In genomic region chr11:68076371-68077042, GRCh38 we compare ENCODE assay signal across 1 cellular context.
TF ChIP-seq lines count a peak whose summit lies in the region.

No MANE protein-coding gene starts in this region.

TF ChIP-seq in HepG2, 621 proteins besides CTCF, POLR2A, EP300 and RAD21 (continued from another document and continues in another):
- TF ChIP-seq, protein P1, sequence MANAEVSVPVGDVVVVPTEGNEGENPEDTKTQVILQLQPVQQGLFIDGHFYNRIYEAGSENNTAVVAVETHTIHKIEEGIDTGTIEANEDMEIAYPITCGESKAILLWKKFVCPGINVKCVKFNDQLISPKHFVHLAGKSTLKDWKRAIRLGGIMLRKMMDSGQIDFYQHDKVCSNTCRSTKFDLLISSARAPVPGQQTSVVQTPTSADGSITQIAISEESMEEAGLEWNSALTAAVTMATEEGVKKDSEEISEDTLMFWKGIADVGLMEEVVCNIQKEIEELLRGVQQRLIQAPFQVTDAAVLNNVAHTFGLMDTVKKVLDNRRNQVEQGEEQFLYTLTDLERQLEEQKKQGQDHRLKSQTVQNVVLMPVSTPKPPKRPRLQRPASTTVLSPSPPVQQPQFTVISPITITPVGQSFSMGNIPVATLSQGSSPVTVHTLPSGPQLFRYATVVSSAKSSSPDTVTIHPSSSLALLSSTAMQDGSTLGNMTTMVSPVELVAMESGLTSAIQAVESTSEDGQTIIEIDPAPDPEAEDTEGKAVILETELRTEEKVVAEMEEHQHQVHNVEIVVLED (CRISPR knock-in tag; IDR thresholded peaks at IDR 0.05; ENCODE audit: borderline replicate concordance): no peak
- TF ChIP-seq MAZ (IDR thresholded peaks at IDR 0.05; ENCODE audit: borderline replicate concordance, low read depth, low read length): no peak
- TF ChIP-seq MAZ (CRISPR knock-in tag; IDR thresholded peaks at IDR 0.05; ENCODE audit: low read depth): no peak
- TF ChIP-seq GATAD1 (CRISPR knock-in tag; IDR thresholded peaks at IDR 0.05): no peak
- no peak for TF ChIP-seq ZSCAN30 (CRISPR knock-in tag; IDR thresholded peaks at IDR 0.05)
- TF ChIP-seq ARID3A (IDR thresholded peaks at IDR 0.05; ENCODE audit: low read depth, low read length): no peak
- no peak for TF ChIP-seq PLRG1 (conservative IDR thresholded peaks at IDR 0.05)
- TF ChIP-seq REL (CRISPR knock-in tag; conservative IDR thresholded peaks at IDR 0.05): no peak
- TF ChIP-seq CEBPG (CRISPR knock-in tag; IDR thresholded peaks at IDR 0.05): peak; percentile 49
- no peak for TF ChIP-seq MLLT10 (CRISPR knock-in tag; IDR thresholded peaks at IDR 0.05)
- TF ChIP-seq CBX1 (IDR thresholded peaks at IDR 0.05; ENCODE audit: low read depth): no peak
- TF ChIP-seq THAP8 (CRISPR knock-in tag; IDR thresholded peaks at IDR 0.05; ENCODE audit: borderline replicate concordance): no peak
- TF ChIP-seq IKZF4 (CRISPR knock-in tag; IDR thresholded peaks at IDR 0.05; ENCODE audit: borderline replicate concordance, low read depth, not compliant biosample characterization): no peak
- TF ChIP-seq, protein P2, sequence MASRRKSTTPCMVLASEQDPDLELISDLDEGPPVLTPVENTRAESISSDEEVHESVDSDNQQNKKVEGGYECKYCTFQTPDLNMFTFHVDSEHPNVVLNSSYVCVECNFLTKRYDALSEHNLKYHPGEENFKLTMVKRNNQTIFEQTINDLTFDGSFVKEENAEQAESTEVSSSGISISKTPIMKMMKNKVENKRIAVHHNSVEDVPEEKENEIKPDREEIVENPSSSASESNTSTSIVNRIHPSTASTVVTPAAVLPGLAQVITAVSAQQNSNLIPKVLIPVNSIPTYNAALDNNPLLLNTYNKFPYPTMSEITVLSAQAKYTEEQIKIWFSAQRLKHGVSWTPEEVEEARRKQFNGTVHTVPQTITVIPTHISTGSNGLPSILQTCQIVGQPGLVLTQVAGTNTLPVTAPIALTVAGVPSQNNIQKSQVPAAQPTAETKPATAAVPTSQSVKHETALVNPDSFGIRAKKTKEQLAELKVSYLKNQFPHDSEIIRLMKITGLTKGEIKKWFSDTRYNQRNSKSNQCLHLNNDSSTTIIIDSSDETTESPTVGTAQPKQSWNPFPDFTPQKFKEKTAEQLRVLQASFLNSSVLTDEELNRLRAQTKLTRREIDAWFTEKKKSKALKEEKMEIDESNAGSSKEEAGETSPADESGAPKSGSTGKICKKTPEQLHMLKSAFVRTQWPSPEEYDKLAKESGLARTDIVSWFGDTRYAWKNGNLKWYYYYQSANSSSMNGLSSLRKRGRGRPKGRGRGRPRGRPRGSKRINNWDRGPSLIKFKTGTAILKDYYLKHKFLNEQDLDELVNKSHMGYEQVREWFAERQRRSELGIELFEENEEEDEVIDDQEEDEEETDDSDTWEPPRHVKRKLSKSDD (CRISPR knock-in tag; IDR thresholded peaks at IDR 0.05; ENCODE audit: low read depth): no peak
- no peak for TF ChIP-seq PCBP1 (IDR thresholded peaks at IDR 0.05; ENCODE audit: borderline replicate concordance, low read depth, low read length)
- no peak for TF ChIP-seq ZNF235 (CRISPR knock-in tag; IDR thresholded peaks at IDR 0.05; ENCODE audit: borderline replicate concordance)
- TF ChIP-seq SMAD9 (CRISPR knock-in tag; IDR thresholded peaks at IDR 0.05): no peak
- TF ChIP-seq, protein P3, sequence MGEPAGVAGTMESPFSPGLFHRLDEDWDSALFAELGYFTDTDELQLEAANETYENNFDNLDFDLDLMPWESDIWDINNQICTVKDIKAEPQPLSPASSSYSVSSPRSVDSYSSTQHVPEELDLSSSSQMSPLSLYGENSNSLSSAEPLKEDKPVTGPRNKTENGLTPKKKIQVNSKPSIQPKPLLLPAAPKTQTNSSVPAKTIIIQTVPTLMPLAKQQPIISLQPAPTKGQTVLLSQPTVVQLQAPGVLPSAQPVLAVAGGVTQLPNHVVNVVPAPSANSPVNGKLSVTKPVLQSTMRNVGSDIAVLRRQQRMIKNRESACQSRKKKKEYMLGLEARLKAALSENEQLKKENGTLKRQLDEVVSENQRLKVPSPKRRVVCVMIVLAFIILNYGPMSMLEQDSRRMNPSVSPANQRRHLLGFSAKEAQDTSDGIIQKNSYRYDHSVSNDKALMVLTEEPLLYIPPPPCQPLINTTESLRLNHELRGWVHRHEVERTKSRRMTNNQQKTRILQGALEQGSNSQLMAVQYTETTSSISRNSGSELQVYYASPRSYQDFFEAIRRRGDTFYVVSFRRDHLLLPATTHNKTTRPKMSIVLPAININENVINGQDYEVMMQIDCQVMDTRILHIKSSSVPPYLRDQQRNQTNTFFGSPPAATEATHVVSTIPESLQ (CRISPR knock-in tag; conservative IDR thresholded peaks at IDR 0.05): no peak
- no peak for TF ChIP-seq NR0B2 (CRISPR knock-in tag; IDR thresholded peaks at IDR 0.05)
- TF ChIP-seq, protein P4, sequence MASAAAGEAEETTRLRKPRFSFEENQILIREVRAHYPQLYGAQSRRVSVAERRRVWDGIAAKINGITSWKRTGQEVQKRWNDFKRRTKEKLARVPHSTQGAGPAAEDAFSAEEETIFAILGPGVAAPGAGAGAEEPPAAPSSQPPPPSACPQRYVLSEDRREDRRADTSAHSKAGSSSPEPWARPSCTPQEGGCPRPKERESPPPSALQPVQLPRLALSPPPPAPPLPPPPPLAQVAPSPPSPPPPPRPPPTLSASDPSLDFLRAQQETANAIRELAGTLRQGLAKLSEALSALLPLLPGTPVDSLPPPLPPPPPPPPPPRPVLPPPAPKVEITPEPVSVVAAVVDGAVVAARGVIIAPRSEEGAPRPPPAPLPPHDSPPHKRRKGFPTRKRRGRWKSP (CRISPR knock-in tag; IDR thresholded peaks at IDR 0.05): 0 out of 2 replicates have a peak, but pooled peaks have one; percentile 46
- TF ChIP-seq KLF16 (CRISPR knock-in tag; IDR thresholded peaks at IDR 0.05): peak in 1 of 2 experiments; percentile 41; a peak in 1 of 4 replicates
- TF ChIP-seq ZNF614 (CRISPR knock-in tag; IDR thresholded peaks at IDR 0.05; ENCODE audit: borderline replicate concordance): no peak
- no peak for TF ChIP-seq RFX1 (IDR thresholded peaks at IDR 0.05)
- TF ChIP-seq RARG (CRISPR knock-in tag; IDR thresholded peaks at IDR 0.05; ENCODE audit: low read depth): no peak
- TF ChIP-seq ZNF841 (CRISPR knock-in tag; IDR thresholded peaks at IDR 0.05; ENCODE audit: borderline replicate concordance): no peak
- TF ChIP-seq ZNF331 (CRISPR knock-in tag; IDR thresholded peaks at IDR 0.05): no peak
- no peak for TF ChIP-seq ZNF552 (CRISPR knock-in tag; IDR thresholded peaks at IDR 0.05; ENCODE audit: borderline replicate concordance)
- TF ChIP-seq, protein P5, sequence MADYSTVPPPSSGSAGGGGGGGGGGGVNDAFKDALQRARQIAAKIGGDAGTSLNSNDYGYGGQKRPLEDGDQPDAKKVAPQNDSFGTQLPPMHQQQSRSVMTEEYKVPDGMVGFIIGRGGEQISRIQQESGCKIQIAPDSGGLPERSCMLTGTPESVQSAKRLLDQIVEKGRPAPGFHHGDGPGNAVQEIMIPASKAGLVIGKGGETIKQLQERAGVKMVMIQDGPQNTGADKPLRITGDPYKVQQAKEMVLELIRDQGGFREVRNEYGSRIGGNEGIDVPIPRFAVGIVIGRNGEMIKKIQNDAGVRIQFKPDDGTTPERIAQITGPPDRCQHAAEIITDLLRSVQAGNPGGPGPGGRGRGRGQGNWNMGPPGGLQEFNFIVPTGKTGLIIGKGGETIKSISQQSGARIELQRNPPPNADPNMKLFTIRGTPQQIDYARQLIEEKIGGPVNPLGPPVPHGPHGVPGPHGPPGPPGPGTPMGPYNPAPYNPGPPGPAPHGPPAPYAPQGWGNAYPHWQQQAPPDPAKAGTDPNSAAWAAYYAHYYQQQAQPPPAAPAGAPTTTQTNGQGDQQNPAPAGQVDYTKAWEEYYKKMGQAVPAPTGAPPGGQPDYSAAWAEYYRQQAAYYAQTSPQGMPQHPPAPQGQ (CRISPR knock-in tag; IDR thresholded peaks at IDR 0.05; ENCODE audit: borderline replicate concordance): no peak
- TF ChIP-seq, protein P6, sequence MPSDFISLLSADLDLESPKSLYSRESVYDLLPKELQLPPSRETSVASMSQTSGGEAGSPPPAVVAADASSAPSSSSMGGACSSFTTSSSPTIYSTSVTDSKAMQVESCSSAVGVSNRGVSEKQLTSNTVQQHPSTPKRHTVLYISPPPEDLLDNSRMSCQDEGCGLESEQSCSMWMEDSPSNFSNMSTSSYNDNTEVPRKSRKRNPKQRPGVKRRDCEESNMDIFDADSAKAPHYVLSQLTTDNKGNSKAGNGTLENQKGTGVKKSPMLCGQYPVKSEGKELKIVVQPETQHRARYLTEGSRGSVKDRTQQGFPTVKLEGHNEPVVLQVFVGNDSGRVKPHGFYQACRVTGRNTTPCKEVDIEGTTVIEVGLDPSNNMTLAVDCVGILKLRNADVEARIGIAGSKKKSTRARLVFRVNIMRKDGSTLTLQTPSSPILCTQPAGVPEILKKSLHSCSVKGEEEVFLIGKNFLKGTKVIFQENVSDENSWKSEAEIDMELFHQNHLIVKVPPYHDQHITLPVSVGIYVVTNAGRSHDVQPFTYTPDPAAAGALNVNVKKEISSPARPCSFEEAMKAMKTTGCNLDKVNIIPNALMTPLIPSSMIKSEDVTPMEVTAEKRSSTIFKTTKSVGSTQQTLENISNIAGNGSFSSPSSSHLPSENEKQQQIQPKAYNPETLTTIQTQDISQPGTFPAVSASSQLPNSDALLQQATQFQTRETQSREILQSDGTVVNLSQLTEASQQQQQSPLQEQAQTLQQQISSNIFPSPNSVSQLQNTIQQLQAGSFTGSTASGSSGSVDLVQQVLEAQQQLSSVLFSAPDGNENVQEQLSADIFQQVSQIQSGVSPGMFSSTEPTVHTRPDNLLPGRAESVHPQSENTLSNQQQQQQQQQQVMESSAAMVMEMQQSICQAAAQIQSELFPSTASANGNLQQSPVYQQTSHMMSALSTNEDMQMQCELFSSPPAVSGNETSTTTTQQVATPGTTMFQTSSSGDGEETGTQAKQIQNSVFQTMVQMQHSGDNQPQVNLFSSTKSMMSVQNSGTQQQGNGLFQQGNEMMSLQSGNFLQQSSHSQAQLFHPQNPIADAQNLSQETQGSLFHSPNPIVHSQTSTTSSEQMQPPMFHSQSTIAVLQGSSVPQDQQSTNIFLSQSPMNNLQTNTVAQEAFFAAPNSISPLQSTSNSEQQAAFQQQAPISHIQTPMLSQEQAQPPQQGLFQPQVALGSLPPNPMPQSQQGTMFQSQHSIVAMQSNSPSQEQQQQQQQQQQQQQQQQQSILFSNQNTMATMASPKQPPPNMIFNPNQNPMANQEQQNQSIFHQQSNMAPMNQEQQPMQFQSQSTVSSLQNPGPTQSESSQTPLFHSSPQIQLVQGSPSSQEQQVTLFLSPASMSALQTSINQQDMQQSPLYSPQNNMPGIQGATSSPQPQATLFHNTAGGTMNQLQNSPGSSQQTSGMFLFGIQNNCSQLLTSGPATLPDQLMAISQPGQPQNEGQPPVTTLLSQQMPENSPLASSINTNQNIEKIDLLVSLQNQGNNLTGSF (CRISPR knock-in tag; IDR thresholded peaks at IDR 0.05): no peak
- TF ChIP-seq ZNF720 (CRISPR knock-in tag; IDR thresholded peaks at IDR 0.05): no peak
- no peak for TF ChIP-seq CENPX (CRISPR knock-in tag; IDR thresholded peaks at IDR 0.05)
- no peak for TF ChIP-seq MYNN (CRISPR knock-in tag; IDR thresholded peaks at IDR 0.05; ENCODE audit: low read depth)
- TF ChIP-seq PAXIP1 (CRISPR knock-in tag; conservative IDR thresholded peaks at IDR 0.05): 0 out of 2 replicates have a peak, but pooled peaks have one; percentile 39
- no peak for TF ChIP-seq TBP (CRISPR knock-in tag; IDR thresholded peaks at IDR 0.05)
